ENCODE assay signal across 1 cellular context in genomic region chr12:119365451-119365850, GRCh38.
TF ChIP-seq lines count a peak whose summit lies in the region.

No MANE protein-coding gene starts in this region.

TF ChIP-seq in HepG2, 621 proteins besides CTCF, POLR2A, EP300 and RAD21 (continued from another document):
- TF ChIP-seq ARID3A (IDR thresholded peaks at IDR 0.05; ENCODE audit: low read depth, low read length), result peak; percentile 83
- TF ChIP-seq PAXIP1 (CRISPR knock-in tag; conservative IDR thresholded peaks at IDR 0.05), result 0 out of 2 replicates have a peak, but pooled peaks have one; percentile 14
- no peak for TF ChIP-seq SOX13 (IDR thresholded peaks at IDR 0.05)
- TF ChIP-seq SOX13 (CRISPR knock-in tag; conservative IDR thresholded peaks at IDR 0.05 in 1 of 2, IDR thresholded peaks at IDR 0.05 in 1 of 2), result 0 out of 4 replicates have a peak, but pooled peaks of 1 of the 2 experiments have one; percentile 8
- TF ChIP-seq IKZF5 (CRISPR knock-in tag; IDR thresholded peaks at IDR 0.05), result no peak
- no peak for TF ChIP-seq SOX6 (IDR thresholded peaks at IDR 0.05)
- TF ChIP-seq SOX6 (CRISPR knock-in tag; IDR thresholded peaks at IDR 0.05), result peak; percentile 42; the same call in 1 of the 2 replicates
- TF ChIP-seq ZNF614 (CRISPR knock-in tag; IDR thresholded peaks at IDR 0.05; ENCODE audit: borderline replicate concordance), result no peak
- no peak for TF ChIP-seq BHLHE40 (IDR thresholded peaks at IDR 0.05; ENCODE audit: low read length)
- TF ChIP-seq FLYWCH1 (CRISPR knock-in tag; IDR thresholded peaks at IDR 0.05), result no peak
- no peak for TF ChIP-seq KLF9 (CRISPR knock-in tag; IDR thresholded peaks at IDR 0.05; ENCODE audit: low read depth)
- no peak for TF ChIP-seq ZFP62 (CRISPR knock-in tag; IDR thresholded peaks at IDR 0.05)
- no peak for TF ChIP-seq ZKSCAN1 (IDR thresholded peaks at IDR 0.05; ENCODE audit: low read length)
- TF ChIP-seq USF2 (IDR thresholded peaks at IDR 0.05; ENCODE audit: low read depth, low read length), result no peak
- no peak for TF ChIP-seq USF2 (CRISPR knock-in tag; IDR thresholded peaks at IDR 0.05; ENCODE audit: borderline replicate concordance)
- peak; percentile 61; the same call in 1 of the 2 replicates for TF ChIP-seq TBX3 (IDR thresholded peaks at IDR 0.05; ENCODE audit: borderline replicate concordance)
- peak; percentile 35; the same call in 1 of the 2 replicates for TF ChIP-seq SOX5 (CRISPR knock-in tag; IDR thresholded peaks at IDR 0.05; ENCODE audit: borderline replicate concordance)
- TF ChIP-seq ZNF770 (CRISPR knock-in tag; IDR thresholded peaks at IDR 0.05), result no peak
- peak; percentile 60; the same call in 1 of the 2 replicates for TF ChIP-seq TCF7 (IDR thresholded peaks at IDR 0.05; ENCODE audit: low read depth)
- no peak for TF ChIP-seq KMT2A (CRISPR knock-in tag; IDR thresholded peaks at IDR 0.05)
- peak; percentile 71 for TF ChIP-seq FOXP4 (CRISPR knock-in tag; IDR thresholded peaks at IDR 0.05)
TF ChIP-seq in HepG2: peak in this region for 9.
